ENCODE assay signal across 1 cellular context in genomic region chr5:126599499-126599898, GRCh38.
TF ChIP-seq lines count a peak whose summit lies in the region.

No MANE protein-coding gene starts in this region.

TF ChIP-seq in HepG2, 621 proteins besides CTCF, POLR2A, EP300 and RAD21:
- TF ChIP-seq ZBTB33 (CRISPR knock-in tag; IDR thresholded peaks at IDR 0.05): peak; percentile 30; the same call in 1 of the 2 replicates
- TF ChIP-seq ZNF746 (CRISPR knock-in tag; IDR thresholded peaks at IDR 0.05): no peak
